10 cellular contexts compared by ENCODE assay signal in genomic region chr6:124963416-124964083, GRCh38. TPM values are rescaled to one million over a fixed set of nuclear protein-coding genes. Genes with fewer than 3 reads are reported as not detected.
DNase-seq lines count a peak whose midpoint lies in the region; ATAC-seq, FAIRE-seq and TF ChIP-seq lines count a peak whose summit lies in the region.
"Had no signal": no experiment of that assay in that cellular context is flagged by ENCODE, and none has a peak within 500 bp of the region (broad histone marks: within the 10 kb centered on the region; RNA-seq: fewer than 3 reads in every experiment).

No MANE protein-coding gene starts in this region.

- peaks cover 19 to 20% of the 10 kb centered on the region in 2 experiments for H3K4me1 ChIP-seq in K562 (replicated peaks in 1 of 2; ENCODE audit: control insufficient read depth in 2 of 2, insufficient read depth in 2 of 2, low read length in 2 of 2)
- H3K4me1 ChIP-seq in skeletal muscle satellite cell (ENCODE audit: control insufficient read depth, insufficient read depth, low read length): peaks cover 47% of the 10 kb centered on the region

- H3K9ac ChIP-seq in K562 (ENCODE audit: insufficient read depth in 1 of 2, low read depth in 2 of 2, low read length in 2 of 2): peak overlapping the region; percentile 89 to 97
- peak overlapping the region; percentile 89 for H3K9ac ChIP-seq in skeletal muscle satellite cell (ENCODE audit: low read depth, low read length)

- no peak for FAIRE-seq in K562 (lab: Jason Lieb, UNC)
- FAIRE-seq: colon, GM18507 had no signal

- no peak for TF ChIP-seq EP300 in K562 (IDR thresholded peaks at IDR 0.05; ENCODE audit: low read length)

- H3K9me1 ChIP-seq in K562 (ENCODE audit: control insufficient read depth, insufficient read depth, low read length): no peaks in the 10 kb centered on the region

- peaks cover 75% of the 10 kb centered on the region for H3K79me2 ChIP-seq in K562 (ENCODE audit: control insufficient read depth, insufficient read depth, low read length)

- POLR2A ChIA-PET in HEK293T (lab: Yijun Ruan, JAX) (interaction anchor here (0.7 to 2.1 kb wide), 13 partner anchors 11 to 150 kb away, joined by 3 to 10 read pairs (median 4); no protein-coding TSS in a partner anchor), K562 (lab: Yijun Ruan, JAX) (interaction anchor here (1.2 to 1.8 kb wide), 3 partner anchors 15 to 212 kb away, joined by 4 read pairs; no protein-coding TSS in a partner anchor)

- BruUV-seq in K562 (replicated peaks; lab: Mats Ljungman, UMichigan): TSS peak; percentile 39

- ATAC-seq in K562 (peak; percentile 3), GM18517 (IDR thresholded peaks at IDR 0.05; ENCODE audit: unreplicated experiment) (no peak), GM18502 (IDR thresholded peaks at IDR 0.05; ENCODE audit: poor library complexity, unreplicated experiment) (no peak)

- no peak for TF ChIP-seq RAD21 in K562 (CRISPR knock-in tag; conservative IDR thresholded peaks at IDR 0.05 in 1 of 2, IDR thresholded peaks at IDR 0.05 in 1 of 2)

- H3K27me3 ChIP-seq in K562 (ENCODE audit: control insufficient read depth in 2 of 2, insufficient read depth in 2 of 2, low read length in 2 of 2) (no peaks in the 10 kb centered on the region), skeletal muscle satellite cell (ENCODE audit: control insufficient read depth, insufficient read depth, low read length) (no peaks in the 10 kb centered on the region)

- H3K4me2 ChIP-seq in K562 (ENCODE audit: insufficient read depth, low read length): peak overlapping the region; percentile 93
- H3K4me2 ChIP-seq in skeletal muscle satellite cell (ENCODE audit: low read length): peak overlapping the region; percentile 85

- peak overlapping the region; percentile 70 for H2AFZ ChIP-seq in K562 (ENCODE audit: low read depth, low read length)

- H3K9me3 ChIP-seq in K562 (replicated peaks; ENCODE audit: control insufficient read depth, insufficient read depth, low read depth, low read length): no peaks in the 10 kb centered on the region
- H3K9me3 ChIP-seq in skeletal muscle satellite cell (replicated peaks; ENCODE audit: low read length): no peaks in the 10 kb centered on the region

- H3K27ac ChIP-seq in K562 (ENCODE audit: extremely low read depth, low read depth, low read length): peak overlapping the region; percentile 84

- H3K4me3 ChIP-seq in K562: peak overlapping the region; percentile 75
- H3K4me3 ChIP-seq in skeletal muscle satellite cell (ENCODE audit: low read length): peak overlapping the region; percentile 83

- in situ Hi-C loops in ACHN (cut with HindIII; ENCODE audit: low pct_ligation_motif_present, low pct_unique_long_range_greater_than_20kb, low sequenced_read_pairs): no loop called here
- in situ Hi-C loops in K562 (cut with MboI): no loop called here

- H4K20me1 ChIP-seq in K562 (replicated peaks; ENCODE audit: control insufficient read depth, insufficient read depth, low read length): no peaks in the 10 kb centered on the region

- H3K36me3 ChIP-seq in K562 (ENCODE audit: control insufficient read depth, insufficient read depth, low read length): peaks cover 28% of the 10 kb centered on the region
- H3K36me3 ChIP-seq in skeletal muscle satellite cell (ENCODE audit: insufficient read depth, low read length): peaks cover 11% of the 10 kb centered on the region

- WGBS in K562 (ENCODE audit: insufficient coverage, low coverage, missing lambda C conversion rate): 0% methylated on average over 9 of the region's 9 CpGs

- no peak for TF ChIP-seq CTCF in K562 (IDR thresholded peaks at IDR 0.05 in 2 of 3, conservative IDR thresholded peaks at IDR 0.05 in 1 of 3; ENCODE audit: insufficient read depth in 2 of 3, low read depth in 1 of 3, low read length in 3 of 3)

- intact Hi-C loops in K562 (cut with micrococcal nuclease): loop anchor here (2.0 to 10.0 kb wide), 4 partner anchors 51 to 821 kb away; partner anchors contain the start of genes HDDC2 and TPD52L1

- no peak for TF ChIP-seq POLR2A in K562 (conservative IDR thresholded peaks at IDR 0.05)

- CTCF ChIA-PET in HEK293T (lab: Yijun Ruan, JAX) (interaction anchor here (0.6 to 1.1 kb wide), 3 partner anchors 25 to 103 kb away, joined by 4 to 5 read pairs (median 4); no protein-coding TSS in a partner anchor), K562 (lab: Yijun Ruan, JAX; ENCODE audit: low intra/inter-chr PET ratio) (no interaction called here)

- peak; percentile 56 for DNase-seq in ACHN
- DNase-seq in HEK293T (ENCODE audit: extremely low spot score): peak; percentile 28
- peak in 1 of 4 experiments; percentile 55 for DNase-seq in K562 (ENCODE audit: extremely low read depth in 1 of 4, low spot score in 3 of 4)
- DNase-seq in iPS-NIHi7 (ENCODE audit: extremely low spot score): peak; percentile 31
- no peak for DNase-seq in stimulated activated CD4-positive, alpha-beta T cell treated with anti-CD3 and anti-CD28 coated beads, Interleukin-15, amount 100 ng/mL, for 24 hours

TF ChIP-seq in HEK293T, 16 proteins besides CTCF, POLR2A, EP300 and RAD21:
- TF ChIP-seq L3MBTL2 (conservative IDR thresholded peaks at IDR 0.05) (no peak), ZNF384 (IDR thresholded peaks at IDR 0.05) (no peak), FOXA1 (IDR thresholded peaks at IDR 0.05) (no peak)

TF ChIP-seq in K562, 482 proteins besides CTCF, POLR2A, EP300 and RAD21 (continues in another document):
- TF ChIP-seq CHAMP1 (IDR thresholded peaks at IDR 0.05): no peak

RNA-seq across cellular contexts. Expression of gene RNF217, which starts 1.3 kb away (rescaled TPM):
- 38.7 and 108 TPM in 2 replicates for total RNA-seq in K562 (2011; cell fraction: chromatin; rRNA removed; ENCODE audit: low replicate concordance)
- total RNA-seq in K562 (2011; cell fraction: nucleolus; rRNA removed): 21.5 and 25.4 TPM in 2 replicates
- 49.3 and 95.0 TPM in 2 replicates for total RNA-seq in K562 (2011; cell fraction: nucleoplasm; rRNA removed)
- total RNA-seq in K562 (2014; rRNA removed) (11.8 and 13.8 TPM in 2 replicates), K562 (2014; rRNA removed; fragmentation: Illumina TruSeq; extraction: Trizol) (18.7 and 20.6 TPM in 2 replicates), K562 (2015; rRNA removed; fragmentation: Illumina TruSeq; extraction: Trizol) (14.4 TPM in 2 replicates), K562 (2021) (25.6 and 26.5 TPM in 2 replicates)
- polyA plus RNA-seq in K562 (2011; rRNA removed) (20.3 and 25.0 TPM in 2 replicates), K562 (2014; fragmentation: Illumina TruSeq; extraction: Trizol) (10.9 and 12.0 TPM in 2 replicates), K562 (2014; fragmentation: Nextera tagmentation; extraction: Ambion mirVana) (1 to 10 TPM; 2.9 to 4.0 TPM), K562 (2014; rRNA removed) (6.4 and 9.6 TPM in 2 replicates)
- polyA plus RNA-seq in K562 (2011; cell fraction: cytosol; rRNA removed): 5.9 and 15.0 TPM in 2 replicates
- polyA plus RNA-seq in K562 (2011; cell fraction: nucleus; rRNA removed): 58.9 and 61.8 TPM in 2 replicates
- 5.7 and 11.9 TPM in 2 replicates for polyA plus RNA-seq in K562 (2012)
- 77.9 and 82.9 TPM in 2 replicates for polyA minus RNA-seq in K562 (2011; rRNA and poly(A)+ RNA removed)
- polyA minus RNA-seq in K562 (2011; cell fraction: cytosol; rRNA and poly(A)+ RNA removed): 30.2 and 36.7 TPM in 2 replicates
- 49.7 and 70.3 TPM in 2 replicates for polyA minus RNA-seq in K562 (2011; cell fraction: nucleus; rRNA and poly(A)+ RNA removed)
- 8.1 and 9.4 TPM in 2 replicates for total RNA-seq in skeletal muscle satellite cell (2012; rRNA removed)
